In genomic region chr9:125529589-125530515, GRCh38 we compare ENCODE assay signal across 1 cellular context.
TF ChIP-seq lines count a peak whose summit lies in the region.

No MANE protein-coding gene starts in this region.

TF ChIP-seq in GM12878, 131 proteins besides CTCF, POLR2A, EP300 and RAD21 (continued from another document):
- TF ChIP-seq ZBTB33 (IDR thresholded peaks at IDR 0.05) (no peak), CBFB (IDR thresholded peaks at IDR 0.05; ENCODE audit: low read depth) (no peak), ZNF274 (IDR thresholded peaks at IDR 0.05; ENCODE audit: insufficient read depth, insufficient read length) (no peak), GABPA (IDR thresholded peaks at IDR 0.05; ENCODE audit: low read depth) (no peak)
